In the genomic region with DNA sequence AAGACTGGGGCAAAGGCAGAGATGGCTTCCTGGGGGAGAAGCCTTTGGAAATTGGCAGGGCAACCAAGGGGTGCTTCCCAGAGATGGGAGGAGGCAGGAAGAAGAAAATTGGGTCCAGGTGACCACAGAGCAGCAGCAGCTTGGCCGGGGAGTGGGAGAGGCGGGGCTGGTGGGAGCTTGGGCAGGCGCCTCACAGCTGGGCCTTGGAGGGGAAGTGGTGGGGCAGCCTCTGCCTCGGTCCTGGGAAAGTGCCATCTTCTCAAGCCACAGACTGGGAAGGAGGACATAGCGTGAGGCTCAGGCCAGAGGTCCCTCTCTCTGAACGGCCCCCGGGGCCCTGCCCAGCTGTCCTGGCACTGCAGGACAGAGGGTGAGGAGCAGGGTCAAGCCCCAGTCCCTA, we compare ENCODE assay signal across 14 cellular contexts. TPM values are rescaled to one million over a fixed set of nuclear protein-coding genes. Genes with fewer than 3 reads are reported as not detected.
A peak's percentile ranks its signal among the peaks of the same experiment; 100 is the strongest.
DNase-seq lines count a peak whose midpoint lies in the region; TF ChIP-seq lines count a peak whose summit lies in the region.
"Had no signal": no experiment of that assay in that cellular context is flagged by ENCODE, and none has a peak within 500 bp of the region (broad histone marks: within the 10 kb centered on the region; RNA-seq: fewer than 3 reads in every experiment).

No MANE protein-coding gene starts in this region.

- no peak for TF ChIP-seq CTCF in cardiac muscle cell (IDR thresholded peaks at IDR 0.05; ENCODE audit: low read depth, low read length)

- DNase-seq in NCI-H69 (lab: John Stamatoyannopoulos, UW) (peak; percentile 13), cardiac muscle cell (ENCODE audit: low read depth in 1 of 2, low spot score in 1 of 2) (no peak), trophoblast cell (no peak), epidermal melanocyte (ENCODE audit: insufficient read length, low spot score) (no peak), NCI-H1092 (lab: John Stamatoyannopoulos, UW) (no peak), NCI-H128 (lab: John Stamatoyannopoulos, UW; ENCODE audit: unreplicated experiment) (no peak)
- DNase-seq in T-helper 2 cell treated with Interferon-gamma antibody and Interleukin-4, amounts not matched to agents 5 μg/mL and 100 μg/mL, for 36 hours (ENCODE audit: low spot score): no peak
- DNase-seq: colonic mucosa, NCI-H1930, NCI-H748 treated with DMSO at 0.1 percent for 48 hours, SJCRH30, WERI-Rb-1 had no signal

- H3K4me3 Mint-ChIP-seq in T-helper 2 cell treated with Interferon-gamma antibody and Interleukin-4, amounts not matched to agents 5 μg/mL and 100 μg/mL, for 36 hours: no peak overlapping the region
- H3K4me3 Mint-ChIP-seq: memory B cell had no signal

- H2BK120ac ChIP-seq in trophoblast cell (ENCODE audit: insufficient read depth, low read length, poor library complexity): no peak overlapping the region

- H3K27ac ChIP-seq in BLaER1 (peak overlapping the region; percentile 76), cardiac muscle cell (peak overlapping the region; percentile 33), trophoblast cell (ENCODE audit: low read depth, low read length) (no peak overlapping the region)
- H3K27ac ChIP-seq: colonic mucosa, SJCRH30, WERI-Rb-1 had no signal

- no peak overlapping the region for H4K12ac ChIP-seq in trophoblast cell (ENCODE audit: low read depth, low read length)

- H3K18ac ChIP-seq in trophoblast cell (ENCODE audit: low read length): no peak overlapping the region

- H3K27ac Mint-ChIP-seq in T-helper 2 cell treated with Interferon-gamma antibody and Interleukin-4, amounts not matched to agents 5 μg/mL and 100 μg/mL, for 36 hours: no peak overlapping the region
- H3K27ac Mint-ChIP-seq: memory B cell had no signal

- H3K14ac ChIP-seq in trophoblast cell (ENCODE audit: low read length): no peak overlapping the region

- H3K4me1 Mint-ChIP-seq in T-helper 2 cell treated with Interferon-gamma antibody and Interleukin-4, amounts not matched to agents 5 μg/mL and 100 μg/mL, for 36 hours (ENCODE audit: low read depth): peaks cover 13% of the 10 kb centered on the region

- H3K27me3 Mint-ChIP-seq in T-helper 2 cell treated with Interferon-gamma antibody and Interleukin-4, amounts not matched to agents 5 μg/mL and 100 μg/mL, for 36 hours (ENCODE audit: low read depth): no peaks in the 10 kb centered on the region
- H3K27me3 Mint-ChIP-seq: memory B cell had no signal

- H3K27me3 ChIP-seq in BLaER1: no peaks in the 10 kb centered on the region
- H3K27me3 ChIP-seq in cardiac muscle cell: no peaks in the 10 kb centered on the region
- H3K27me3 ChIP-seq in trophoblast cell (ENCODE audit: insufficient read depth, low read length): no peaks in the 10 kb centered on the region
- H3K27me3 ChIP-seq: colonic mucosa, SJCRH30 had no signal

- H4K91ac ChIP-seq in trophoblast cell (ENCODE audit: low read depth, low read length): no peak overlapping the region

- no peaks in the 10 kb centered on the region for H3K79me2 ChIP-seq in trophoblast cell (ENCODE audit: control insufficient read depth, insufficient read depth, low read length, poor library complexity)

- H3K4ac ChIP-seq in trophoblast cell (ENCODE audit: low read depth, low read length): no peak overlapping the region

- WGBS in trophoblast cell (ENCODE audit: extremely low coverage, insufficient coverage, insufficient read length): no CpG with 5 or more reads among the region's 7 CpGs

- H3K4me3 ChIP-seq in BLaER1 (no peak overlapping the region), cardiac muscle cell (no peak overlapping the region), trophoblast cell (ENCODE audit: low read depth, low read length) (no peak overlapping the region)
- H3K4me3 ChIP-seq: colonic mucosa, SJCRH30 had no signal

- H4K20me1 ChIP-seq in BLaER1: no peaks in the 10 kb centered on the region

- H2BK12ac ChIP-seq in trophoblast cell (ENCODE audit: low read length): peak overlapping the region; percentile 0

- 0 out of 2 replicates have a peak overlapping the region, but pooled peaks have one; percentile 62 for H3K9ac ChIP-seq in BLaER1
- no peak overlapping the region for H3K9ac ChIP-seq in trophoblast cell (ENCODE audit: low read length)

- H3K23ac ChIP-seq in trophoblast cell (ENCODE audit: low read length): no peak overlapping the region

- no peaks in the 10 kb centered on the region for H3K36me3 ChIP-seq in BLaER1
- no peaks in the 10 kb centered on the region for H3K36me3 ChIP-seq in cardiac muscle cell
- no peaks in the 10 kb centered on the region for H3K36me3 ChIP-seq in trophoblast cell (ENCODE audit: control insufficient read depth in 1 of 2, insufficient read depth in 2 of 2, low read length in 2 of 2)
- H3K36me3 ChIP-seq: colonic mucosa, SJCRH30, WERI-Rb-1 had no signal

- H4K8ac ChIP-seq in trophoblast cell (ENCODE audit: low read depth, low read length): no peak overlapping the region

- H3K79me1 ChIP-seq in trophoblast cell (ENCODE audit: low read length): no peaks in the 10 kb centered on the region

- H3K4me1 ChIP-seq in BLaER1: peaks cover 32% of the 10 kb centered on the region
- peaks cover 22% of the 10 kb centered on the region for H3K4me1 ChIP-seq in cardiac muscle cell (ENCODE audit: low read depth)
- H3K4me1 ChIP-seq in trophoblast cell (ENCODE audit: control insufficient read depth in 1 of 2, insufficient read depth in 2 of 2, low read length in 2 of 2): peaks cover 9 to 11% of the 10 kb centered on the region in 2 experiments

- no peak overlapping the region for H2BK5ac ChIP-seq in trophoblast cell (ENCODE audit: low read depth, low read length, poor library complexity)

- H3K9me3 ChIP-seq in BLaER1 (no peaks in the 10 kb centered on the region), cardiac muscle cell (ENCODE audit: low read depth) (no peaks in the 10 kb centered on the region), trophoblast cell (ENCODE audit: insufficient read depth, low read depth, low read length) (no peaks in the 10 kb centered on the region)
- H3K9me3 ChIP-seq: colonic mucosa, SJCRH30 had no signal

- no peaks in the 10 kb centered on the region for H3K9me3 Mint-ChIP-seq in T-helper 2 cell treated with Interferon-gamma antibody and Interleukin-4, amounts not matched to agents 5 μg/mL and 100 μg/mL, for 36 hours
- H3K9me3 Mint-ChIP-seq: memory B cell had no signal

- H3K4me2 ChIP-seq in BLaER1 (peak overlapping the region; percentile 76), trophoblast cell (ENCODE audit: low read length) (no peak overlapping the region)

- H3K36me3 Mint-ChIP-seq in T-helper 2 cell treated with Interferon-gamma antibody and Interleukin-4, amounts not matched to agents 5 μg/mL and 100 μg/mL, for 36 hours (ENCODE audit: low read depth): no peaks in the 10 kb centered on the region
- H3K36me3 Mint-ChIP-seq: memory B cell had no signal

- H2AFZ ChIP-seq in trophoblast cell (ENCODE audit: insufficient read depth, low read length, poor library complexity): no peak overlapping the region

- no peak overlapping the region for H2AK5ac ChIP-seq in trophoblast cell (ENCODE audit: low read length)

RNA-seq across cellular contexts. Expression of a gene that starts 24.0 kb away (rescaled TPM):
- 18.8 and 32.7 TPM in 2 replicates for total RNA-seq in cardiac muscle cell
- 53.4 and 69.2 TPM in 2 replicates for polyA plus RNA-seq in cardiac muscle cell
- polyA plus RNA-seq in trophoblast cell (2013): 54.5 and 57.3 TPM in 2 replicates
